ENCODE assay signal across 17 cellular contexts in genomic region chr7:114180556-114181266, GRCh38.
"Had no signal": no experiment of that assay in that cellular context is flagged by ENCODE, and none has a peak within 500 bp of the region (broad histone marks: within the 10 kb centered on the region; RNA-seq: fewer than 3 reads in every experiment).

No MANE protein-coding gene starts in this region.

- H3K9me3 ChIP-seq: MG63 had no signal

- H3K36me3 ChIP-seq: MG63 had no signal

- DNase-seq: Karpas-422, KG1, MG63, NCI-H1092, NCI-H1105 treated with DMSO at 0.1 percent for 48 hours, NCI-H1417 treated with DMSO at 0.1 percent for 48 hours, NCI-H146, NCI-H1694 treated with DMSO at 0.1 percent for 48 hours, NCI-H1930, NCI-H2081, NCI-H2107, NCI-H2227 treated with DMSO at 0.1 percent for 48 hours, NCI-H524 treated with DMSO at 0.1 percent for 48 hours, NCI-H774, Right ventricle myocardium superior, RPMI8226, T-helper 1 cell had no signal

- H3K27me3 ChIP-seq: MG63 had no signal

- H3K4me3 ChIP-seq: MG63 had no signal
